In genomic region chr4:169029947-169030346, GRCh38 we compare ENCODE assay signal across 1 cellular context.
TF ChIP-seq lines count a peak whose summit lies in the region.

No MANE protein-coding gene starts in this region.

TF ChIP-seq in SK-N-SH treated with all-trans-retinoic acid at 6 μM for 48 hours, 23 proteins besides CTCF, POLR2A, EP300 and RAD21 (continued from another document):
- 0 out of 2 replicates have a peak, but pooled peaks have one; percentile 29 for TF ChIP-seq POU6F1 (CRISPR knock-in tag; IDR thresholded peaks at IDR 0.05; ENCODE audit: borderline replicate concordance, low read depth)
- no peak for TF ChIP-seq RARB (CRISPR knock-in tag; IDR thresholded peaks at IDR 0.05)
- no peak for TF ChIP-seq BACH2 (CRISPR knock-in tag; IDR thresholded peaks at IDR 0.05; ENCODE audit: borderline replicate concordance)
- no peak for TF ChIP-seq ZFP3 (CRISPR knock-in tag; IDR thresholded peaks at IDR 0.05)
- no peak for TF ChIP-seq PPARA (CRISPR knock-in tag; IDR thresholded peaks at IDR 0.05; ENCODE audit: borderline replicate concordance)
- no peak for TF ChIP-seq CSRNP3 (CRISPR knock-in tag; IDR thresholded peaks at IDR 0.05)
- TF ChIP-seq TOX (CRISPR knock-in tag; IDR thresholded peaks at IDR 0.05; ENCODE audit: borderline replicate concordance), result no peak
- TF ChIP-seq ARNTL (CRISPR knock-in tag; IDR thresholded peaks at IDR 0.05; ENCODE audit: borderline replicate concordance, low read depth), result no peak
- TF ChIP-seq ZNF8 (CRISPR knock-in tag; IDR thresholded peaks at IDR 0.05), result no peak
- no peak for TF ChIP-seq CREB5 (CRISPR knock-in tag; IDR thresholded peaks at IDR 0.05; ENCODE audit: low read depth)
- peak; percentile 95 for TF ChIP-seq ISL1 (CRISPR knock-in tag; IDR thresholded peaks at IDR 0.05)
- TF ChIP-seq SNAI2 (CRISPR knock-in tag; IDR thresholded peaks at IDR 0.05), result peak; percentile 71; the same call in 1 of the 2 replicates
- TF ChIP-seq TCF4 (CRISPR knock-in tag; IDR thresholded peaks at IDR 0.05; ENCODE audit: borderline replicate concordance), result peak; percentile 63; the same call in 1 of the 2 replicates
- peak; percentile 64; the same call in 1 of the 2 replicates for TF ChIP-seq ZC3H10 (CRISPR knock-in tag; IDR thresholded peaks at IDR 0.05)
- no peak for TF ChIP-seq GLIS3 (CRISPR knock-in tag; IDR thresholded peaks at IDR 0.05)
